ENCODE assay signal across 14 cellular contexts in the genomic region with DNA sequence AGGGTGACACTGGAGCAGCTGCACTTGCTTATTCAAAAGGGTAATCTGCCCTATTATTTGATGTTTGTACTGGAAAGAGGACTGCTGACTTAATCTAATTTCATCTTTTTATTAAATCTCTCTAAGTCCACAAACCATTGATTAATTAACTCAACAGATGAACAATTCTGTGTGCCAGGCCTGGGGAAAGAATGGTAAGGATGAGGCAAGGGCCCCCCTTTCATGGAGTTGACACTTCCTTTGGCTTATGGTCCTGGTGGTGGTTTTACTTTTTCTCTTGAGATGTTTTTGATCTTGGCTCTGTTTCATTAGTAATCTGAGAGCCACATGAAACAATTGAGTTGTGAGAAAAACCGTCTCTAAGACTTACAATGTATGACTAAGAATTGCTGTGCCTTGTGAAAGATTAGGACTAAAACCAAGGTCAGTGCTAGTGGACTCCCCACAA. TPM values are rescaled to one million over a fixed set of nuclear protein-coding genes. Genes with fewer than 3 reads are reported as not detected.
A peak's percentile ranks its signal among the peaks of the same experiment; 100 is the strongest.
DNase-seq lines count a peak whose midpoint lies in the region; ATAC-seq and TF ChIP-seq lines count a peak whose summit lies in the region.
"Had no signal": no experiment of that assay in that cellular context is flagged by ENCODE, and none has a peak within 500 bp of the region (broad histone marks: within the 10 kb centered on the region; RNA-seq: fewer than 3 reads in every experiment).

No MANE protein-coding gene starts in this region.

- CTCF ChIA-PET in WTC11 (lab: Charles Lee) = no interaction called here

- H2BK120ac ChIP-seq in H9 (ENCODE audit: low read depth, low read length, poor library complexity, severe bottlenecking) = no peak overlapping the region

- H3K4me1 Mint-ChIP-seq in H9 (peaks cover 3 to 6% of the 10 kb centered on the region in 2 experiments; a peak in 1 of 4 replicates), WTC11 (peaks cover 3% of the 10 kb centered on the region)

- no peak overlapping the region for H3K4me2 ChIP-seq in H9 (ENCODE audit: insufficient read depth, insufficient read length, low read length)

- no peak overlapping the region for H2AFZ ChIP-seq in H9 (ENCODE audit: low read length)

- H3K27ac Mint-ChIP-seq in H9 = no peak overlapping the region
- H3K27ac Mint-ChIP-seq in WTC11 = no peak overlapping the region
- H3K27ac Mint-ChIP-seq: activated naive CD4-positive, alpha-beta T cell treated with anti-CD3 and anti-CD28 coated beads, Interleukin-2, amount 10 ng/mL, durations not matched to agents 7 days and 5 days; memory B cell had no signal

- H4K5ac ChIP-seq in H9 (ENCODE audit: insufficient read length, low read depth, low read length) = no peak overlapping the region

- no peak for ATAC-seq in WTC11
- ATAC-seq: HCT116 had no signal

- in situ Hi-C loops in astrocyte of the cerebellum (cut with HindIII; ENCODE audit: low sequenced_read_pairs) = no loop called here

- no peak overlapping the region for H3K9ac ChIP-seq in H9 (ENCODE audit: extremely low read depth, insufficient read length, low read length)

- H2BK20ac ChIP-seq in H9 (ENCODE audit: low read depth, low read length, poor library complexity, severe bottlenecking) = no peak overlapping the region

- no peaks in the 10 kb centered on the region for H3K23me2 ChIP-seq in H9 (ENCODE audit: insufficient read length, low read depth, low read length, poor library complexity, severe bottlenecking)

- no peaks in the 10 kb centered on the region for H3K4me1 ChIP-seq in H9 (ENCODE audit: insufficient read depth, low read length)

- no peak overlapping the region for H3T11ph ChIP-seq in H9 (ENCODE audit: low read length)

- POLR2A ChIA-PET in WTC11 (lab: Charles Lee) = no interaction called here

- no peak overlapping the region for H3K14ac ChIP-seq in H9 (ENCODE audit: insufficient read depth, low read length)

- H3K27me3 Mint-ChIP-seq in H9 (ENCODE audit: low read depth) (no peaks in the 10 kb centered on the region), WTC11 (ENCODE audit: low read depth) (no peaks in the 10 kb centered on the region; the same call in 1 of the 2 replicates)

- H3K4me3 ChIP-seq in Jurkat, Clone E6-1 (ENCODE audit: low read length) = no peak overlapping the region
- no peak overlapping the region for H3K4me3 ChIP-seq in astrocyte of the cerebellum (ENCODE audit: low read depth, low read length)
- H3K4me3 ChIP-seq in fibroblast of the aortic adventitia (ENCODE audit: low read depth, low read length) = no peak overlapping the region
- H3K4me3 ChIP-seq: skin epidermis had no signal

- no CpG with 5 or more reads among the region's 1 CpG for WGBS in H9 (ENCODE audit: extremely low coverage, insufficient read length, low lambda C conversion rate)

- H4K8ac ChIP-seq in H9 (replicated peaks; ENCODE audit: insufficient read length, low read depth, low read length) = no peak overlapping the region

- H3K23ac ChIP-seq in H9 (ENCODE audit: insufficient read length, low read depth, low read length) = no peak overlapping the region

- no peak overlapping the region for H2BK12ac ChIP-seq in H9 (ENCODE audit: insufficient read length, low read depth, low read length)

- no peaks in the 10 kb centered on the region for H3K27me3 ChIP-seq in H9 (ENCODE audit: insufficient read depth, low read length)

- no peaks in the 10 kb centered on the region for H3K9me3 ChIP-seq in H9 (ENCODE audit: control insufficient read depth, low read depth, low read length)

- H3K36me3 Mint-ChIP-seq in H9 (ENCODE audit: insufficient read depth in 1 of 3, low read depth in 3 of 3) (peaks cover 0 to 3% (median 0%) of the 10 kb centered on the region in 3 experiments; a peak in 3 of 7 replicates), WTC11 (peaks cover under 1% of the 10 kb centered on the region)
- H3K36me3 Mint-ChIP-seq: activated naive CD4-positive, alpha-beta T cell treated with anti-CD3 and anti-CD28 coated beads, Interleukin-2, amount 10 ng/mL, durations not matched to agents 7 days and 5 days; memory B cell had no signal

- H3K9me3 Mint-ChIP-seq in H9 = peaks cover 0 to 2% of the 10 kb centered on the region in 2 experiments; a peak in 3 of 5 replicates
- peaks cover 11% of the 10 kb centered on the region for H3K9me3 Mint-ChIP-seq in WTC11
- H3K9me3 Mint-ChIP-seq: activated naive CD4-positive, alpha-beta T cell treated with anti-CD3 and anti-CD28 coated beads, Interleukin-2, amount 10 ng/mL, durations not matched to agents 7 days and 5 days; memory B cell had no signal

- no peak overlapping the region for H2AK5ac ChIP-seq in H9 (ENCODE audit: insufficient read length, low read length)

- peak; percentile 24 for DNase-seq in AG08396 (ENCODE audit: low spot score)
- peak; percentile 57 for DNase-seq in Jurkat, Clone E6-1 (ENCODE audit: low read depth, low spot score)
- DNase-seq in astrocyte of the cerebellum (ENCODE audit: low read depth) = peak; percentile 76
- peak; percentile 90 for DNase-seq in fibroblast of the aortic adventitia (ENCODE audit: low read depth)
- DNase-seq in OCI-M2 (lab: John Stamatoyannopoulos, UW; ENCODE audit: unreplicated experiment) = no peak
- DNase-seq in H9 = no peak
- no peak for DNase-seq in WTC11 (ENCODE audit: low spot score)
- DNase-seq in hypothalamus (lab: John Stamatoyannopoulos, UW) = no peak
- DNase-seq: activated naive CD4-positive, alpha-beta T cell treated with anti-CD3 and anti-CD28 coated beads, Interleukin-2, amount 10 ng/mL, durations not matched to agents 7 days and 5 days; cortex of kidney; foreskin melanocyte had no signal

- no peaks in the 10 kb centered on the region for H3K79me2 ChIP-seq in H9 (ENCODE audit: insufficient read depth, low read length)

- no peaks in the 10 kb centered on the region for H4K20me1 ChIP-seq in H9 (ENCODE audit: control insufficient read depth, insufficient read depth, insufficient read length)

- no peak overlapping the region for H2BK5ac ChIP-seq in H9 (ENCODE audit: insufficient read length, low read length)

- H3K56ac ChIP-seq in H9 (ENCODE audit: insufficient read length, low read depth, low read length) = no peak overlapping the region

- no peak for TF ChIP-seq CTCF in astrocyte of the cerebellum (IDR thresholded peaks at IDR 0.05; ENCODE audit: low read depth, low read length, missing control alignments)
- no peak for TF ChIP-seq CTCF in fibroblast of the aortic adventitia (IDR thresholded peaks at IDR 0.05; ENCODE audit: insufficient read depth, low read length)
- TF ChIP-seq CTCF in H9 (conservative IDR thresholded peaks at IDR 0.05) = no peak
- TF ChIP-seq CTCF in WTC11 (IDR thresholded peaks at IDR 0.05) = no peak

- H3K4me3 Mint-ChIP-seq in H9 (no peak overlapping the region), WTC11 (no peak overlapping the region)
- H3K4me3 Mint-ChIP-seq: activated naive CD4-positive, alpha-beta T cell treated with anti-CD3 and anti-CD28 coated beads, Interleukin-2, amount 10 ng/mL, durations not matched to agents 7 days and 5 days; memory B cell had no signal

- H3K79me1 ChIP-seq in H9 (ENCODE audit: insufficient read depth, low read depth, low read length, poor library complexity, severe bottlenecking) = peaks cover 7% of the 10 kb centered on the region

- no peak overlapping the region for H3K27ac ChIP-seq in H9 (ENCODE audit: insufficient read length, low read depth, low read length)

- no peak overlapping the region for H4K91ac ChIP-seq in H9 (ENCODE audit: insufficient read length, low read depth, low read length)

- no peak overlapping the region for H3K4ac ChIP-seq in H9 (ENCODE audit: low read depth, low read length)

- no peak overlapping the region for H2BK15ac ChIP-seq in H9 (ENCODE audit: low read depth, low read length)

- no peak overlapping the region for H3K18ac ChIP-seq in H9 (ENCODE audit: insufficient read length, low read depth, low read length)

TF ChIP-seq in WTC11, 78 proteins besides CTCF, POLR2A, EP300 and RAD21 (continues in another document):
- no peak for TF ChIP-seq CREM (CRISPR knock-in tag; IDR thresholded peaks at IDR 0.05)
- no peak for TF ChIP-seq ZBTB21 (CRISPR knock-in tag; IDR thresholded peaks at IDR 0.05; ENCODE audit: borderline replicate concordance)
- no peak for TF ChIP-seq NFE2L1 (CRISPR knock-in tag; IDR thresholded peaks at IDR 0.05)
- no peak for TF ChIP-seq GABPB1 (CRISPR knock-in tag; IDR thresholded peaks at IDR 0.05)
- TF ChIP-seq, protein P1, sequence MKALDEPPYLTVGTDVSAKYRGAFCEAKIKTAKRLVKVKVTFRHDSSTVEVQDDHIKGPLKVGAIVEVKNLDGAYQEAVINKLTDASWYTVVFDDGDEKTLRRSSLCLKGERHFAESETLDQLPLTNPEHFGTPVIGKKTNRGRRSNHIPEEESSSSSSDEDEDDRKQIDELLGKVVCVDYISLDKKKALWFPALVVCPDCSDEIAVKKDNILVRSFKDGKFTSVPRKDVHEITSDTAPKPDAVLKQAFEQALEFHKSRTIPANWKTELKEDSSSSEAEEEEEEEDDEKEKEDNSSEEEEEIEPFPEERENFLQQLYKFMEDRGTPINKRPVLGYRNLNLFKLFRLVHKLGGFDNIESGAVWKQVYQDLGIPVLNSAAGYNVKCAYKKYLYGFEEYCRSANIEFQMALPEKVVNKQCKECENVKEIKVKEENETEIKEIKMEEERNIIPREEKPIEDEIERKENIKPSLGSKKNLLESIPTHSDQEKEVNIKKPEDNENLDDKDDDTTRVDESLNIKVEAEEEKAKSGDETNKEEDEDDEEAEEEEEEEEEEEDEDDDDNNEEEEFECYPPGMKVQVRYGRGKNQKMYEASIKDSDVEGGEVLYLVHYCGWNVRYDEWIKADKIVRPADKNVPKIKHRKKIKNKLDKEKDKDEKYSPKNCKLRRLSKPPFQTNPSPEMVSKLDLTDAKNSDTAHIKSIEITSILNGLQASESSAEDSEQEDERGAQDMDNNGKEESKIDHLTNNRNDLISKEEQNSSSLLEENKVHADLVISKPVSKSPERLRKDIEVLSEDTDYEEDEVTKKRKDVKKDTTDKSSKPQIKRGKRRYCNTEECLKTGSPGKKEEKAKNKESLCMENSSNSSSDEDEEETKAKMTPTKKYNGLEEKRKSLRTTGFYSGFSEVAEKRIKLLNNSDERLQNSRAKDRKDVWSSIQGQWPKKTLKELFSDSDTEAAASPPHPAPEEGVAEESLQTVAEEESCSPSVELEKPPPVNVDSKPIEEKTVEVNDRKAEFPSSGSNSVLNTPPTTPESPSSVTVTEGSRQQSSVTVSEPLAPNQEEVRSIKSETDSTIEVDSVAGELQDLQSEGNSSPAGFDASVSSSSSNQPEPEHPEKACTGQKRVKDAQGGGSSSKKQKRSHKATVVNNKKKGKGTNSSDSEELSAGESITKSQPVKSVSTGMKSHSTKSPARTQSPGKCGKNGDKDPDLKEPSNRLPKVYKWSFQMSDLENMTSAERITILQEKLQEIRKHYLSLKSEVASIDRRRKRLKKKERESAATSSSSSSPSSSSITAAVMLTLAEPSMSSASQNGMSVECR (CRISPR knock-in tag; IDR thresholded peaks at IDR 0.05; ENCODE audit: borderline replicate concordance) = no peak
- TF ChIP-seq ZNF416 (CRISPR knock-in tag; IDR thresholded peaks at IDR 0.05) = no peak
- TF ChIP-seq ZNF121 (CRISPR knock-in tag; IDR thresholded peaks at IDR 0.05) = no peak
- no peak for TF ChIP-seq FOXK1 (CRISPR knock-in tag; IDR thresholded peaks at IDR 0.05)

RNA-seq across cellular contexts. Expression of a gene that starts 52.7 kb away (rescaled TPM):
- 261 TPM for polyA plus RNA-seq in Jurkat, Clone E6-1 (2012; ENCODE audit: insufficient read depth, insufficient read length)
- total RNA-seq in fibroblast of the aortic adventitia (ENCODE audit: low replicate concordance) = 14.4 and 19.5 TPM in 2 replicates
- total RNA-seq in H9 (2021) = 53.2 and 55.1 TPM in 2 replicates
- total RNA-seq in WTC11 (2021) = 60.8 to 62.3 TPM (median 61.5 TPM) in 3 replicates

Comparison
In these comparisons a context has a peak if more than half of its experiments do, and no peak if none do; other contexts are left out.
1. DNase-seq: peak in AG08396 (single experiment), Jurkat, Clone E6-1 (single experiment), astrocyte of the cerebellum (single experiment) and fibroblast of the aortic adventitia (single experiment); none in OCI-M2 (single experiment), H9 (single experiment), WTC11 (single experiment) and hypothalamus (0 of 51).